8 cellular contexts compared by ENCODE assay signal in the genomic region with DNA sequence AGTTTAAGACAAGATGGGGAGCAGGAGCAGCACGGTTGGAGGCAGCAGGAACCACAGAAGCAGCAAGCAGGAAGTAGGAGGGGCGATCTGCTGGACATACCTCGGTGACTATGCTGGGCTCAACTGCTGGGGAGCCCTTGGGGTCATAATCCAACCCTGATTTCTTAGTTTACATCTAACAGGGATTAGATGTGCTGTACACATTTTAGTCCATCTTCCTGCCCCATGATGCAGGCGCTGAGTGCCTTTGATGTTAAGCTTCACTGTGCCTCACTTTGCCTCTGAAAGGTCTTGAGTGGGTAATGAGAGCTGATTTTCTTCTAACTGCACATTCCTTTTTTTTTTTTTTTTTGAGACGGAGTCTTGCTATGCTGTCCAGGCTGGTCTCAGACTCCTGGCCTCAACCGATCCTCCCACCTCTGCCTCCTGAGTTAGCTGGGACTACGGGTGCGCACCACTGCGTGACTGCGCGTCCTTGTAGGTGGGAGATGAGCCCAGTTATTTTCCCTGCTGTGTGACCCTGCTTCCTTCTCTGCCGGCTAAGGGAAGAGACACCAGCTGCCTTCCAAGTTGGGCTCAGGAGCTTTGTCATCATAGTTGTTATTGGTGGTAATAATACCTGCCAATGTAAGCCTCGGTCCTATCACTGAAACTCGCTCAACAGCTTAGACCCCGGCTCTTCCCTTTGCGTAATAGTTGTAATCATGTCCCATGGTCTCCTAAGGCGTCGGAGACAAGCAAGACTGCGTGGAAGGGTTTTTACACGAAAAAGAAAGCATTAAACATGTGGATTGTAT.
DNase-seq lines count a peak whose midpoint lies in the region; ATAC-seq and TF ChIP-seq lines count a peak whose summit lies in the region.

No MANE protein-coding gene starts in this region.

- peaks cover 0 to 3% (median 0%) of the 10 kb centered on the region in 11 experiments; a peak in 1 of 22 replicates for H4K20me1 ChIP-seq in BLaER1 treated with 17β-estradiol and CSF1 and Interleukin-3, amounts not matched to agents 10 nM and 100 nM

- ATAC-seq in HG03039 (IDR thresholded peaks at IDR 0.05; ENCODE audit: unreplicated experiment): no peak

- H3K36me3 ChIP-seq in BLaER1 treated with 17β-estradiol and CSF1 and Interleukin-3, amounts not matched to agents 10 nM and 100 nM: no peaks in the 10 kb centered on the region
- H3K36me3 ChIP-seq in HEK293 (ENCODE audit: control insufficient read depth in 2 of 2, insufficient read depth in 1 of 2, low read length in 2 of 2) (no peaks in the 10 kb centered on the region), neutrophil (no peaks in the 10 kb centered on the region)

- H3K4me2 ChIP-seq in BLaER1 treated with 17β-estradiol and CSF1 and Interleukin-3, amounts not matched to agents 10 nM and 100 nM: peak overlapping the region; percentile 84 to 98 (median 93)

- H3K4me3 ChIP-seq in BLaER1 treated with 17β-estradiol and CSF1 and Interleukin-3, amounts not matched to agents 10 nM and 100 nM: peak overlapping the region; percentile 66 to 83 (median 74)
- H3K4me3 ChIP-seq in HEK293 (ENCODE audit: low read depth, low read length) (peak overlapping the region; percentile 80), epithelial cell of esophagus (ENCODE audit: low read length) (peak overlapping the region; percentile 77), neutrophil (ENCODE audit: low read depth in 1 of 2, low read length in 1 of 2) (peak overlapping the region; percentile 57)

- TF ChIP-seq CTCF in HEK293 (tag by site-specific recombination; IDR thresholded peaks at IDR 0.05) (no peak), epithelial cell of esophagus (IDR thresholded peaks at IDR 0.05; ENCODE audit: insufficient read depth, low read depth, low read length, missing control alignments) (no peak), neutrophil (IDR thresholded peaks at IDR 0.05) (no peak)

- peak overlapping the region in 9 of 11 experiments; percentile 71 to 91 (median 80); a peak in 14 of 22 replicates for H3K9ac ChIP-seq in BLaER1 treated with 17β-estradiol and CSF1 and Interleukin-3, amounts not matched to agents 10 nM and 100 nM

- CTCF ChIA-PET in HEK293 (lab: Yijun Ruan, JAX): interaction anchor here (0.5 to 2.3 kb wide), 8 partner anchors 9 to 300 kb away, joined by 3 to 11 read pairs (median 4); no protein-coding TSS in a partner anchor

- DNase-seq in SW480 (ENCODE audit: low spot score): peak; percentile 41
- peak; percentile 60 for DNase-seq in epithelial cell of esophagus (ENCODE audit: low read depth)
- DNase-seq in NCI-H2029 treated with DMSO at 0.1 percent for 48 hours (lab: John Stamatoyannopoulos, UW): no peak
- DNase-seq in AG08396 (ENCODE audit: low spot score): no peak

- H3K9me3 ChIP-seq in BLaER1 treated with 17β-estradiol and CSF1 and Interleukin-3, amounts not matched to agents 10 nM and 100 nM (replicated peaks in 1 of 11): no peaks in the 10 kb centered on the region
- no peaks in the 10 kb centered on the region for H3K9me3 ChIP-seq in HEK293 (ENCODE audit: control insufficient read depth, insufficient read depth, low read depth, low read length)
- H3K9me3 ChIP-seq in neutrophil: no peaks in the 10 kb centered on the region

- POLR2A ChIA-PET in HEK293 (lab: Yijun Ruan, JAX): interaction anchor here (0.7 to 1.9 kb wide), 7 partner anchors 10 to 141 kb away, joined by 3 to 9 read pairs (median 4); partner anchors contain the start of gene NIPAL3

- H3K27me3 ChIP-seq in BLaER1 treated with 17β-estradiol and CSF1 and Interleukin-3, amounts not matched to agents 10 nM and 100 nM: peaks cover 21 to 53% (median 44%) of the 10 kb centered on the region in 11 experiments
- peaks cover 36% of the 10 kb centered on the region for H3K27me3 ChIP-seq in neutrophil

- peaks cover 16 to 26% (median 23%) of the 10 kb centered on the region in 10 experiments for H3K4me1 ChIP-seq in BLaER1 treated with 17β-estradiol and CSF1 and Interleukin-3, amounts not matched to agents 10 nM and 100 nM
- H3K4me1 ChIP-seq in HEK293 (ENCODE audit: control insufficient read depth, insufficient read depth, low read length): 0 out of 2 replicates have a peak, but pooled peaks cover 3% of the 10 kb centered on the region
- H3K4me1 ChIP-seq in neutrophil (ENCODE audit: control insufficient read depth in 1 of 2, insufficient read depth in 1 of 2, low read depth in 1 of 2, low read length in 1 of 2): peaks cover 15 to 19% of the 10 kb centered on the region in 2 experiments

- peak overlapping the region in 4 of 11 experiments; percentile 74 to 82 (median 78); a peak in 8 of 22 replicates for H3K27ac ChIP-seq in BLaER1 treated with 17β-estradiol and CSF1 and Interleukin-3, amounts not matched to agents 10 nM and 100 nM
- H3K27ac ChIP-seq in HEK293 (ENCODE audit: extremely low read depth, low read depth, low read length) (peak overlapping the region; percentile 73; the same call in 1 of the 2 replicates), neutrophil (peak overlapping the region; percentile 55)

TF ChIP-seq in HEK293, 187 proteins besides CTCF, POLR2A, EP300 and RAD21:
- no peak for TF ChIP-seq KLF7 (tag by site-specific recombination; IDR thresholded peaks at IDR 0.05; ENCODE audit: borderline replicate concordance)
- TF ChIP-seq ZNF121 (tag by site-specific recombination; IDR thresholded peaks at IDR 0.05): peak; percentile 93
- TF ChIP-seq ZNF112 (tag by site-specific recombination; IDR thresholded peaks at IDR 0.05): no peak
- TF ChIP-seq ZNF394 (tag by site-specific recombination; IDR thresholded peaks at IDR 0.05; ENCODE audit: borderline replicate concordance): no peak
- no peak for TF ChIP-seq ZBTB1 (tag by site-specific recombination; IDR thresholded peaks at IDR 0.05)
- no peak for TF ChIP-seq ZNF211 (tag by site-specific recombination; IDR thresholded peaks at IDR 0.05; ENCODE audit: low read depth)

Comparison
In these comparisons a context has a peak if more than half of its experiments do, and no peak if none do; other contexts are left out.
1. DNase-seq: peak in SW480 (single experiment) and epithelial cell of esophagus (single experiment); none in NCI-H2029 treated with DMSO at 0.1 percent for 48 hours (single experiment) and AG08396 (single experiment).
2. Peak in every context shown above with its lines, with median percentiles within 50 percentile points of each other: H3K4me3 ChIP-seq.